8 cellular contexts compared by ENCODE assay signal in the genomic region with DNA sequence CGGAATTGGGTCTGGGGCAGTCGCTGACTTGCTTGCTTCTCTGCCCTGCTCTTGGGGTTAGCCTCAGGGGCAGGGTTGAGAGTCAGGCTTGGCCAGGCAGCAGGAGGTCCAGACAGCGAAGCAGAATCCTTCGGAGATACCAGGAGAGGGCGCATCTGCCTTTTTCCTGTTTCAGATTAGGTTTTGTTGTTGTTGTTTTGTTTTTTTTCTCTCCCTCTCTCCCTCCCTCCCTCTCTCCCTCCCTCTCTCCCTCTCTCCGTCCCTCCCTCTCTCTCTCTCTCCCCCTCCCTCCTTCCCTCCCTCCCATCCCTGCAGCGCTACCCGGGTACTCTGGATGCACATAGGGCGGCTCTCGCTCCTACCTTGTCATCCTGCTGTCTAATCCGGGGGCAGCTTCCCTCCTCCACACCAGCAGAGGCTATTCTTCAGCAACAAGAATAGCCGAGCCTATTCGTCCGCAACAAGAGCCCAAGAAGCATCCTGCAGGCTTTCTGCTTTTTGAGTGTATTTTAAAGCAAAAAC. TPM values are rescaled to one million over a fixed set of nuclear protein-coding genes. Genes with fewer than 3 reads are reported as not detected.
DNase-seq lines count a peak whose midpoint lies in the region; ATAC-seq and TF ChIP-seq lines count a peak whose summit lies in the region.

No MANE protein-coding gene starts in this region.

- H3K27me3 ChIP-seq in esophagus muscularis mucosa (no peaks in the 10 kb centered on the region), mucosa of stomach (ENCODE audit: control insufficient read depth, insufficient read depth, low read length) (no peaks in the 10 kb centered on the region)

- peak overlapping the region; percentile 24 for H3K9ac ChIP-seq in mucosa of stomach (ENCODE audit: low read length)

- H3K4me1 ChIP-seq in esophagus muscularis mucosa (peaks cover 23 to 36% (median 31%) of the 10 kb centered on the region in 4 donors), mucosa of stomach (ENCODE audit: control insufficient read depth, insufficient read depth, low read length) (peaks cover 18% of the 10 kb centered on the region)

- H3K27ac ChIP-seq in esophagus muscularis mucosa (replicated peaks in 1 of 4) (peak overlapping the region; percentile 93 to 99 (median 97)), temporal lobe (ENCODE audit: low read depth, low read length) (peak overlapping the region; percentile 97)

- TF ChIP-seq EP300 in esophagus muscularis mucosa (IDR thresholded peaks at IDR 0.05) = no peak

- TF ChIP-seq CTCF in esophagus muscularis mucosa (IDR thresholded peaks at IDR 0.05) = peak in 2 of 3 experiments; percentile 15 to 21

- peak; percentile 46 for ATAC-seq in HG03342 (IDR thresholded peaks at IDR 0.05; ENCODE audit: unreplicated experiment)

- no peaks in the 10 kb centered on the region for H3K9me3 ChIP-seq in esophagus muscularis mucosa
- no peaks in the 10 kb centered on the region for H3K9me3 ChIP-seq in mucosa of stomach (ENCODE audit: control insufficient read depth, low read length)

- H3K4me3 ChIP-seq in esophagus muscularis mucosa (peak overlapping the region; percentile 84 to 99 (median 96)), mucosa of stomach (ENCODE audit: low read length) (peak overlapping the region; percentile 40)

- DNase-seq in CD1c-positive myeloid dendritic cell (ENCODE audit: extremely low spot score) (peak; percentile 22), GM19238 (ENCODE audit: insufficient read length, low spot score) (peak; percentile 41), NCI-H69 (lab: John Stamatoyannopoulos, UW) (peak; percentile 69), esophagus muscularis mucosa (ENCODE audit: extremely low spot score) (no peak)
- DNase-seq in activated T-cell treated with anti-CD3 and anti-CD28 coated beads, Interleukin-2, amount 50 U/mL, for 1 hour = peak; percentile 49

- intact Hi-C loops in esophagus muscularis mucosa (cut with DNase I) = loop anchor here (10.0 kb wide), 1 partner anchor 834 kb away; no protein-coding TSS in a partner anchor

- WGBS in esophagus muscularis mucosa = under 1% methylated on average over 14 of the region's 14 CpGs

- no peak for TF ChIP-seq POLR2A in esophagus muscularis mucosa (IDR thresholded peaks at IDR 0.05; ENCODE audit: low read depth)

- no peaks in the 10 kb centered on the region for H3K36me3 ChIP-seq in esophagus muscularis mucosa
- H3K36me3 ChIP-seq in mucosa of stomach (ENCODE audit: control insufficient read depth, insufficient read depth, low read length) = no peaks in the 10 kb centered on the region

RNA-seq across cellular contexts. Expression of gene OPTN, which starts 0.8 kb away (rescaled TPM):
- 10 to 100 TPM; 64.4 to 93.6 (median 79.6) TPM for total RNA-seq in esophagus muscularis mucosa
- 62.9 TPM for total RNA-seq in temporal lobe
